In the genomic region with DNA sequence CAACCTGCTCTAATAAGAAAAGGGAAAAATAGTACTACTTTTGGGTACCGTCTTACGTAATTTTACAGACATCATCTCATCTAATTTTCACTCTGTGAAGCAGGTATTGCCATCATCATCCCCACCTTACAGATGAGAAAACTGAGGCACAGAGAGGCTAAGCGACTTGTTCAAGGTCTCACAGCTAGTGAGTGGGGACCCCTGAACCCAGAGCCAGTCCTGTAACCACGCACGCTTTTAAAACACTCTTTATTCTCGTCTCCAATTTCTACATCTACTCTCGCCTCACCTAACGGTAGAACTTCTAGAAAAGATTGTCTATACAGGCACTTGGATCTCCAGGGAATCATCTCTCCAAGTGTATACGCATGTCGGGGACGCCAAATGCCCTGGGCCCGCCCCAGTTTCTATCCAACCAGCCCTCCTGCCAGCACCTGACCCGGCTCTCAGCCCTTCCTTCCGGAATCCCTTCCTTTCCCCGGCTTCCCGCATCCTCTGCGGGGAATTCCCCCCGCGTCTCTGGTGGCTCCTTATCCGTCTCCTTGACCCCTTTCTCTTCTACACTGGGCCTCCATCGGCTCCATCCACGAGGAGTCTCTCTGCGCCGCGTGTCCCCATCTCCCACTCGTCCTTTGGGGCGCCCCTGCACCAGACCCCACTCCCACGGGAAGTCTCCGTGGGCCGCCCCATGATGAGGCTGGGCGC, we compare ENCODE assay signal across 8 cellular contexts. TPM values are rescaled to one million over a fixed set of nuclear protein-coding genes. Genes with fewer than 3 reads are reported as not detected.
DNase-seq lines count a peak whose midpoint lies in the region; ATAC-seq and TF ChIP-seq lines count a peak whose summit lies in the region.

No MANE protein-coding gene starts in this region.

- no peaks in the 10 kb centered on the region for H3K9me3 Mint-ChIP-seq in CD8-positive, alpha-beta T cell
- H3K9me3 Mint-ChIP-seq in stimulated activated effector memory CD8-positive, alpha-beta T cell treated with anti-CD3 and anti-CD28 coated beads, Interleukin-12 subunit alpha, Interleukin-12 subunit beta, amount 100 ng/mL, for 72 hours: no peaks in the 10 kb centered on the region

- peak overlapping the region; percentile 91 for H3K4me3 Mint-ChIP-seq in CD8-positive, alpha-beta T cell
- peak overlapping the region; percentile 87 for H3K4me3 Mint-ChIP-seq in stimulated activated effector memory CD8-positive, alpha-beta T cell treated with anti-CD3 and anti-CD28 coated beads, Interleukin-12 subunit alpha, Interleukin-12 subunit beta, amount 100 ng/mL, for 72 hours

- H3K4me1 ChIP-seq in CD8-positive, alpha-beta T cell (ENCODE audit: insufficient read depth, low read length): peaks cover 86% of the 10 kb centered on the region
- peaks cover 22% of the 10 kb centered on the region for H3K4me1 ChIP-seq in HUES64 (ENCODE audit: insufficient read depth, low read length)

- peak in 3 of 7 experiments; percentile 38 to 70 (median 54) for DNase-seq in CD8-positive, alpha-beta T cell
- no peak for DNase-seq in astrocyte of the cerebellum (ENCODE audit: low read depth)
- DNase-seq in iPS-NIHi7 (ENCODE audit: extremely low spot score): peak; percentile 41
- peak in 1 of 2 donors; percentile 77 for DNase-seq in stimulated activated effector memory CD8-positive, alpha-beta T cell treated with anti-CD3 and anti-CD28 coated beads, Interleukin-12 subunit alpha, Interleukin-12 subunit beta, amount 100 ng/mL, for 72 hours (ENCODE audit: low spot score in 2 of 2)
- no peak for DNase-seq in NCI-H446 treated with DMSO at 0.1 percent for 48 hours (lab: John Stamatoyannopoulos, UW)
- no peak for DNase-seq in globus pallidus (ENCODE audit: low spot score)

- peak overlapping the region; percentile 83 for H3K27ac ChIP-seq in CD8-positive, alpha-beta T cell (ENCODE audit: low read depth, low read length)
- peak overlapping the region; percentile 24; the same call in 1 of the 2 replicates for H3K27ac ChIP-seq in HUES64 (ENCODE audit: low read depth, low read length)

- POLR2A ChIA-PET in CD8-positive, alpha-beta T cell (lab: Charles Lee): interaction anchor here (0.9 to 34.4 kb wide), 6 partner anchors 27 to 82 kb away, joined by 3 to 1009 read pairs (median 14); a partner anchor contains a TSS

- peak overlapping the region; percentile 74 for H3K4me3 ChIP-seq in CD8-positive, alpha-beta T cell (ENCODE audit: low read depth, low read length)
- H3K4me3 ChIP-seq in HUES64 (ENCODE audit: low read length): peak overlapping the region; percentile 55
- peak overlapping the region; percentile 43 for H3K4me3 ChIP-seq in astrocyte of the cerebellum (ENCODE audit: low read depth, low read length)

- H3K27me3 Mint-ChIP-seq in CD8-positive, alpha-beta T cell (ENCODE audit: low read depth): no peaks in the 10 kb centered on the region

- ATAC-seq in CD8-positive, alpha-beta T cell: no peak
- ATAC-seq in stimulated activated effector memory CD8-positive, alpha-beta T cell treated with anti-CD3 and anti-CD28 coated beads, Interleukin-12 subunit alpha, Interleukin-12 subunit beta, amount 100 ng/mL, for 72 hours: no peak
- no peak for ATAC-seq in GM18861 (IDR thresholded peaks at IDR 0.05; ENCODE audit: unreplicated experiment)

- intact Hi-C loops in CD8-positive, alpha-beta T cell (cut with DNase I, micrococcal nuclease): loop anchor here (2.0 to 5.0 kb wide), 3 partner anchors 23 to 135 kb away; a partner anchor contains a TSS

- H3K4me1 Mint-ChIP-seq in CD8-positive, alpha-beta T cell (ENCODE audit: low read depth): peaks cover 87% of the 10 kb centered on the region
- peaks cover 83% of the 10 kb centered on the region for H3K4me1 Mint-ChIP-seq in stimulated activated effector memory CD8-positive, alpha-beta T cell treated with anti-CD3 and anti-CD28 coated beads, Interleukin-12 subunit alpha, Interleukin-12 subunit beta, amount 100 ng/mL, for 72 hours

- peak overlapping the region; percentile 98 for H3K27ac Mint-ChIP-seq in CD8-positive, alpha-beta T cell
- peak overlapping the region; percentile 100 for H3K27ac Mint-ChIP-seq in stimulated activated effector memory CD8-positive, alpha-beta T cell treated with anti-CD3 and anti-CD28 coated beads, Interleukin-12 subunit alpha, Interleukin-12 subunit beta, amount 100 ng/mL, for 72 hours

- peak overlapping the region; percentile 60 for H3K9ac ChIP-seq in HUES64 (ENCODE audit: low read depth, low read length)

- no peaks in the 10 kb centered on the region for H3K36me3 ChIP-seq in CD8-positive, alpha-beta T cell (ENCODE audit: insufficient read depth, low read length)
- no peaks in the 10 kb centered on the region for H3K36me3 ChIP-seq in HUES64 (ENCODE audit: insufficient read depth, low read length)

- in situ Hi-C loops in astrocyte of the cerebellum (cut with HindIII; ENCODE audit: low sequenced_read_pairs): no loop called here

- peaks cover 31% of the 10 kb centered on the region for H3K36me3 Mint-ChIP-seq in CD8-positive, alpha-beta T cell
- H3K36me3 Mint-ChIP-seq in stimulated activated effector memory CD8-positive, alpha-beta T cell treated with anti-CD3 and anti-CD28 coated beads, Interleukin-12 subunit alpha, Interleukin-12 subunit beta, amount 100 ng/mL, for 72 hours: peaks cover 60% of the 10 kb centered on the region

- WGBS in HUES64: 32% methylated on average over 31 of the region's 31 CpGs

- TF ChIP-seq CTCF in CD8-positive, alpha-beta T cell (IDR thresholded peaks at IDR 0.05): no peak
- TF ChIP-seq CTCF in astrocyte of the cerebellum (IDR thresholded peaks at IDR 0.05; ENCODE audit: low read depth, low read length, missing control alignments): no peak

- CTCF ChIA-PET in CD8-positive, alpha-beta T cell (lab: Charles Lee): interaction anchor here (0.8 to 19.6 kb wide), 6 partner anchors 8 to 55 kb away, joined by 3 to 351 read pairs (median 4); a partner anchor contains a TSS

- H3K27me3 ChIP-seq in CD8-positive, alpha-beta T cell (ENCODE audit: insufficient read depth, low read length): no peaks in the 10 kb centered on the region
- peaks cover 13% of the 10 kb centered on the region for H3K27me3 ChIP-seq in HUES64 (ENCODE audit: insufficient read depth, low read length)

- no peaks in the 10 kb centered on the region for H3K9me3 ChIP-seq in CD8-positive, alpha-beta T cell (ENCODE audit: low read length)
- H3K9me3 ChIP-seq in HUES64 (ENCODE audit: insufficient read depth, low read depth, low read length): no peaks in the 10 kb centered on the region

RNA-seq across cellular contexts. Expression of a gene that starts 1.6 kb away (rescaled TPM):
- total RNA-seq in CD8-positive, alpha-beta T cell: 10 to 100 TPM; 61.2 to 61.7 TPM
- polyA plus RNA-seq in HUES64 (2013, experiment 1 of 2): 0.70 TPM
- polyA plus RNA-seq in HUES64 (2013, experiment 2 of 2): 1.0 TPM

RNA-seq across cellular contexts. Expression of a gene that starts 51.2 kb away (rescaled TPM):
- 10 to 100 TPM; 47.3 to 48.5 TPM for total RNA-seq in CD8-positive, alpha-beta T cell
- polyA plus RNA-seq in HUES64 (2013, experiment 1 of 2): 17.2 TPM
- 18.7 TPM for polyA plus RNA-seq in HUES64 (2013, experiment 2 of 2)
